Comparison of ENCODE assay signal across 5 cellular contexts in the genomic region with DNA sequence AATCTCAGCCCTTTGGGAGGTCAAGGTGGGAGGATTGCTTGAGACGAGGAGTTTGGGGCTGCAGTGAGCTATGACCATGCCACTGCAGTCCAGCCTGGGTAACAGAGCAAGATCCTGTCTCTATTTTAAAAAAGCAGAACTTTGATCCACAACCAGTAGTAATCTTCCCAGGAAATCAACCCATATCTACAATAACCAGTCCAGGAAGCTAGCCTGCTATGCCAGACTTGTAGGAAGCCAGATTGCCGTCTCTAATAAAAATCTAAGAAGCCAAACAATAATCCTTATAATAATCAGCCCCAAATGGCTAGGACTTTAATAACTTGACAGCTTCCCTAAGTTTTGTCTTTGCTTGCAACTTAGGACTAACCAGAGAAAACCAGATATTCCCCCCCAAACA.
"Had no signal": no experiment of that assay in that cellular context is flagged by ENCODE, and none has a peak within 500 bp of the region (broad histone marks: within the 10 kb centered on the region; RNA-seq: fewer than 3 reads in every experiment).

No MANE protein-coding gene starts in this region.

- ATAC-seq: K562 had no signal

- DNase-seq: IMR-90, KBM-7 had no signal

- H3K4me3 ChIP-seq: K562 had no signal

- FAIRE-seq: HTR-8/SVneo, K562 had no signal

- H3K27ac ChIP-seq: HL-60 had no signal
